Comparison of ENCODE assay signal across 8 cellular contexts in the genomic region with DNA sequence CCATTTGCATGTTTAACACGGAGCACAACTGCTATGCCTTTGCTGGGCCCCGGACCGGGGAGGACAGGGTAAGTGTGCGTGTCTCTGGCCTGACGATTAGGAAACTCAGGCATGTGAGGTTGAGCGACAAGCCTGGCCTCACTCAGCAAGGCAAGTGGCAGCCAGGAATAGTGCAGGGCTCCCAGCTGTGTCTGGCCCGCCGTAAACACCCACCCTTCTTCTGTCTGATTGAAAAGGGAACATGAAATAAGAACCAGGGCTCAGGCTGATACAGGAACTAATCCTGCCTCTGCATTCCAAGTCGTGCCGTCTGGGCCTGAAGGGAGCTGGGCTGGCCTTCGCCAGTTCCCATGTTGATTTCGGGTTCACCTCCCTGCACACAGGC. TPM values are rescaled to one million over a fixed set of nuclear protein-coding genes. Genes with fewer than 3 reads are reported as not detected.
A peak's percentile ranks its signal among the peaks of the same experiment; 100 is the strongest.
DNase-seq lines count a peak whose midpoint lies in the region; ATAC-seq and TF ChIP-seq lines count a peak whose summit lies in the region.

No MANE protein-coding gene starts in this region.

- peaks cover 3% of the 10 kb centered on the region for H3K4me1 ChIP-seq in neuron (ENCODE audit: insufficient read depth, low read length)

- H3K9me3 Mint-ChIP-seq in effector memory CD8-positive, alpha-beta T cell, result no peaks in the 10 kb centered on the region
- no peaks in the 10 kb centered on the region for H3K9me3 Mint-ChIP-seq in endothelial cell (ENCODE audit: unreplicated experiment)

- peaks cover 54% of the 10 kb centered on the region for H3K36me3 Mint-ChIP-seq in effector memory CD8-positive, alpha-beta T cell (ENCODE audit: insufficient read depth)
- H3K36me3 Mint-ChIP-seq in endothelial cell (ENCODE audit: low read depth, unreplicated experiment), result no peaks in the 10 kb centered on the region

- no peak for ATAC-seq in effector memory CD8-positive, alpha-beta T cell (replicated peaks)
- no peak for ATAC-seq in HG03469 (IDR thresholded peaks at IDR 0.05; ENCODE audit: unreplicated experiment)

- DNase-seq in GM03348 (ENCODE audit: low spot score), result peak; percentile 39
- peak; percentile 94 for DNase-seq in NB4 (ENCODE audit: low read depth)
- DNase-seq in effector memory CD8-positive, alpha-beta T cell, result no peak
- no peak for DNase-seq in endothelial cell (ENCODE audit: low spot score)
- no peak for DNase-seq in NCI-H1105 treated with DMSO at 0.1 percent for 48 hours (lab: John Stamatoyannopoulos, UW)
- no peak for DNase-seq in activated CD4-positive, CD25-positive, alpha-beta regulatory T cell (lab: John Stamatoyannopoulos, UW)

- H3K27me3 ChIP-seq in neuron (ENCODE audit: insufficient read depth, low read length), result no peaks in the 10 kb centered on the region

- TF ChIP-seq POLR2A in NB4 (IDR thresholded peaks at IDR 0.05; ENCODE audit: extremely low read depth, insufficient read length), result peak; percentile 44

- no peaks in the 10 kb centered on the region for H3K27me3 Mint-ChIP-seq in effector memory CD8-positive, alpha-beta T cell
- H3K27me3 Mint-ChIP-seq in endothelial cell (ENCODE audit: unreplicated experiment), result peaks cover 7% of the 10 kb centered on the region

- H3K9me3 ChIP-seq in neuron (ENCODE audit: low read length), result no peaks in the 10 kb centered on the region

- H3K4me1 Mint-ChIP-seq in effector memory CD8-positive, alpha-beta T cell (ENCODE audit: low read depth in 2 of 2), result peaks cover 29 to 45% of the 10 kb centered on the region in 2 donors
- peaks cover 18% of the 10 kb centered on the region for H3K4me1 Mint-ChIP-seq in endothelial cell (ENCODE audit: unreplicated experiment)

- H2AFZ ChIP-seq in neuron (ENCODE audit: low read depth, low read length), result peak overlapping the region; percentile 6

- H3K36me3 ChIP-seq in neuron (ENCODE audit: insufficient read depth, low read length), result no peaks in the 10 kb centered on the region

- H3K4me3 ChIP-seq in NB4 (ENCODE audit: low read depth, low read length), result peak overlapping the region; percentile 21
- H3K4me3 ChIP-seq in neuron (ENCODE audit: low read length), result no peak overlapping the region

- peak overlapping the region; percentile 93 to 96 for H3K27ac Mint-ChIP-seq in effector memory CD8-positive, alpha-beta T cell
- no peak overlapping the region for H3K27ac Mint-ChIP-seq in endothelial cell (ENCODE audit: unreplicated experiment)

- TF ChIP-seq CTCF in NB4 (IDR thresholded peaks at IDR 0.05; ENCODE audit: low read depth, low read length) (no peak), endothelial cell (IDR thresholded peaks at IDR 0.05; ENCODE audit: unreplicated experiment) (no peak)

- H3K4me3 Mint-ChIP-seq in effector memory CD8-positive, alpha-beta T cell, result peak overlapping the region; percentile 68 to 82
- no peak overlapping the region for H3K4me3 Mint-ChIP-seq in endothelial cell (ENCODE audit: unreplicated experiment)

RNA-seq across cellular contexts. Expression of gene FAM78A, which starts 22.2 kb away (rescaled TPM):
- total RNA-seq in endothelial cell (ENCODE audit: unreplicated experiment), result 73.4 TPM

RNA-seq across cellular contexts. Expression of gene PLPP7, which starts 35.4 kb away (rescaled TPM):
- total RNA-seq in endothelial cell (ENCODE audit: unreplicated experiment), result 4.9 TPM

Comparison
In these comparisons a context has a peak if more than half of its experiments do, and no peak if none do; other contexts are left out.
1. DNase-seq: peak in GM03348 (single experiment) and NB4 (single experiment); none in effector memory CD8-positive, alpha-beta T cell (0 of 3), endothelial cell (single experiment), NCI-H1105 treated with DMSO at 0.1 percent for 48 hours (single experiment) and activated CD4-positive, CD25-positive, alpha-beta regulatory T cell (0 of 4).